In the genomic region with DNA sequence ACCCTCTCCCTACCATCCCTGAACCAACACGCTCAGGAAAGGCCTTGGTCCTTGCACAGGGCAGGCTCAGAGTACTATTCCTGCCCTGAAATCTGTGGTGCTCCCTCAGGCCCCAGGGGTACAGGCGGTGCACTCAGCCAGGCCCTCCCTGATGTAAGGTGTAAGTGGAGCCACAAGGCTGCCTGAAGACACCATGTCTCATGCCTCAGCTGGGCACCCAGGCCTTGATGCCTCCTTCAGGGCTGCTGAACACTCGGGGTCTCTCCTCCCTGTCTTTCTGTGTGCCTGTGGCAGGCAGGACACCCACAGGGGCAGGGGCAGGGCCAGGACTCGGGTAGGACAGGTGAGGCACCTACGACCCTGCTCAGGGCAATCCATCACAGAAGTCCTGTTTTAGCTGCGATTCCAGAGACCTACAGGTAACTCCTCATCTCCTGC, we compare ENCODE assay signal across 26 cellular contexts. TPM values are rescaled to one million over a fixed set of nuclear protein-coding genes. Genes with fewer than 3 reads are reported as not detected.
"Had no signal": no experiment of that assay in that cellular context is flagged by ENCODE, and none has a peak within 500 bp of the region (broad histone marks: within the 10 kb centered on the region; RNA-seq: fewer than 3 reads in every experiment).

No MANE protein-coding gene starts in this region.

- H3K9me3 ChIP-seq: ascending aorta, colonic mucosa, left lung, pancreas, thyroid gland had no signal

- H3K27ac ChIP-seq: ascending aorta, colonic mucosa, foreskin keratinocyte, left lung, pancreas, SK-N-MC, thyroid gland had no signal

- H3K27me3 Mint-ChIP-seq: central memory CD8-positive, alpha-beta T cell; naive B cell; stimulated activated naive B cell treated with anti-CD40 and anti-IgM and Interleukin-4, amounts not matched to agents 10 μg/mL and 1 μg/mL and 100 μg/mL, for 72 hours had no signal

- H3K4me1 ChIP-seq: colonic mucosa, foreskin keratinocyte, left lung, pancreas, thyroid gland had no signal

- H3K36me3 Mint-ChIP-seq: naive B cell; stimulated activated naive B cell treated with anti-CD40 and anti-IgM and Interleukin-4, amounts not matched to agents 10 μg/mL and 1 μg/mL and 100 μg/mL, for 72 hours had no signal

- H3K27me3 ChIP-seq: ascending aorta, colonic mucosa, left lung, pancreas, thyroid gland had no signal

- ATAC-seq: foreskin keratinocyte; left lung; pancreas; sciatic nerve; stimulated activated naive B cell treated with anti-CD40 and anti-IgM and Interleukin-4, amounts not matched to agents 10 μg/mL and 1 μg/mL and 100 μg/mL, for 72 hours had no signal

- H3K4me3 ChIP-seq: ascending aorta, colonic mucosa, left lung, pancreas, SK-N-MC, smooth muscle cell, thyroid gland had no signal

- DNase-seq: activated T-cell treated with anti-CD3 and anti-CD28 coated beads for 4 hours; colonic mucosa; foreskin keratinocyte; hippocampal formation; mammary epithelial cell; naive B cell; pancreas; SHP77; stimulated activated CD4-positive, alpha-beta T cell treated with anti-CD3 and anti-CD28 coated beads, Interleukin-4, amount 100 ng/mL, for 4 hours; stimulated activated naive B cell treated with anti-CD40 and anti-IgM and Interleukin-4, amounts not matched to agents 10 μg/mL and 1 μg/mL and 100 μg/mL, for 72 hours; T-helper 9 cell; thyroid gland had no signal

- H3K9me3 Mint-ChIP-seq: activated T-helper 1 cell treated with anti-CD3 and anti-CD28 coated beads, Interleukin-12 subunit alpha, Interleukin-12 subunit beta, Interleukin-2, Interleukin-4 antibody, amounts not matched to agents 30 ng/mL and 10 ng/mL and 1 ng/mL, durations not matched to agents 14 hours and 24 hours and 36 hours; central memory CD8-positive, alpha-beta T cell; naive B cell; stimulated activated naive B cell treated with anti-CD40 and anti-IgM and Interleukin-4, amounts not matched to agents 10 μg/mL and 1 μg/mL and 100 μg/mL, for 72 hours had no signal

- H3K4me3 Mint-ChIP-seq: activated T-helper 1 cell treated with anti-CD3 and anti-CD28 coated beads, Interleukin-12 subunit alpha, Interleukin-12 subunit beta, Interleukin-2, Interleukin-4 antibody, amounts not matched to agents 30 ng/mL and 10 ng/mL and 1 ng/mL, durations not matched to agents 14 hours and 24 hours and 36 hours; central memory CD8-positive, alpha-beta T cell; stimulated activated naive B cell treated with anti-CD40 and anti-IgM and Interleukin-4, amounts not matched to agents 10 μg/mL and 1 μg/mL and 100 μg/mL, for 72 hours had no signal

- H3K27ac Mint-ChIP-seq: activated T-helper 1 cell treated with anti-CD3 and anti-CD28 coated beads, Interleukin-12 subunit alpha, Interleukin-12 subunit beta, Interleukin-2, Interleukin-4 antibody, amounts not matched to agents 30 ng/mL and 10 ng/mL and 1 ng/mL, durations not matched to agents 14 hours and 24 hours and 36 hours; stimulated activated naive B cell treated with anti-CD40 and anti-IgM and Interleukin-4, amounts not matched to agents 10 μg/mL and 1 μg/mL and 100 μg/mL, for 72 hours had no signal

- H3K36me3 ChIP-seq: ascending aorta, colonic mucosa, left lung, pancreas, thyroid gland had no signal

- H3K4me2 ChIP-seq: smooth muscle cell had no signal

RNA-seq across cellular contexts. Expression of gene ANTXRL, which starts 22.9 kb away (rescaled TPM):
- total RNA-seq: activated T-helper 1 cell treated with anti-CD3 and anti-CD28 coated beads, Interleukin-12 subunit alpha, Interleukin-12 subunit beta, Interleukin-2, Interleukin-4 antibody, amounts not matched to agents 30 ng/mL and 10 ng/mL and 1 ng/mL, durations not matched to agents 14 hours and 24 hours and 36 hours; ascending aorta; colonic mucosa; epithelial cell of proximal tubule; fibroblast of lung; foreskin keratinocyte; left lung; mammary epithelial cell; mononuclear cell; pancreas; pulmonary artery endothelial cell; sciatic nerve; smooth muscle cell; subcutaneous adipose tissue; thyroid gland; urinary bladder had no signal
- polyA plus RNA-seq: fibroblast of lung, foreskin keratinocyte, keratinocyte, mammary epithelial cell, smooth muscle cell had no signal
